Comparison of ENCODE assay signal across 7 cellular contexts in genomic region chr1:147389532-147390184, GRCh38.
DNase-seq lines count a peak whose midpoint lies in the region; ATAC-seq and TF ChIP-seq lines count a peak whose summit lies in the region.

No MANE protein-coding gene starts in this region.

- no peak overlapping the region for H3K27ac Mint-ChIP-seq in immature natural killer cell

- no peaks in the 10 kb centered on the region for H3K36me3 Mint-ChIP-seq in immature natural killer cell

- TF ChIP-seq POLR2A in body of pancreas (IDR thresholded peaks at IDR 0.05), result no peak

- no peak overlapping the region for H3K4me3 Mint-ChIP-seq in immature natural killer cell

- H3K27me3 ChIP-seq in body of pancreas, result no peaks in the 10 kb centered on the region

- WGBS in body of pancreas, 2 donors, result 40 to 59% methylated on average over 2 to 8 of the region's 8 CpGs

- H3K4me1 Mint-ChIP-seq in immature natural killer cell, result no peaks in the 10 kb centered on the region

- peak; percentile 47 for ATAC-seq in HG02759 (IDR thresholded peaks at IDR 0.05; ENCODE audit: unreplicated experiment)
- ATAC-seq in body of pancreas, result peak; percentile 58
- ATAC-seq in HG03460 (IDR thresholded peaks at IDR 0.05; ENCODE audit: unreplicated experiment), result no peak

- no peaks in the 10 kb centered on the region for H3K9me3 Mint-ChIP-seq in immature natural killer cell

- no peak overlapping the region for H3K4me3 ChIP-seq in body of pancreas

- peak; percentile 18 to 71 (median 67) for TF ChIP-seq CTCF in body of pancreas (IDR thresholded peaks at IDR 0.05)

- peak; percentile 53 for DNase-seq in EL
- DNase-seq in NCI-H460 (ENCODE audit: extremely low read depth, low read depth), result peak; percentile 56
- peak in 1 of 4 donors; percentile 2 for DNase-seq in body of pancreas
- peak in 2 of 3 donors; percentile 18 to 21 for DNase-seq in immature natural killer cell
- DNase-seq in stromal cell of bone marrow (ENCODE audit: low read depth), result peak; percentile 29

- peaks cover 0 to 5% (median 0%) of the 10 kb centered on the region in 3 donors for H3K9me3 ChIP-seq in body of pancreas

- intact Hi-C loops in body of pancreas (cut with DNase I), result no loop called here

- no peak overlapping the region for H3K27ac ChIP-seq in body of pancreas

- no peaks in the 10 kb centered on the region for H3K4me1 ChIP-seq in body of pancreas

- no peaks in the 10 kb centered on the region for H3K36me3 ChIP-seq in body of pancreas (replicated peaks in 1 of 2; ENCODE audit: insufficient read depth in 1 of 2, low read depth in 2 of 2)

- H3K27me3 Mint-ChIP-seq in immature natural killer cell (ENCODE audit: low read depth in 3 of 3), result peaks cover 2 to 5% (median 3%) of the 10 kb centered on the region in 3 donors
